2 cellular contexts compared by ENCODE assay signal in the genomic region with DNA sequence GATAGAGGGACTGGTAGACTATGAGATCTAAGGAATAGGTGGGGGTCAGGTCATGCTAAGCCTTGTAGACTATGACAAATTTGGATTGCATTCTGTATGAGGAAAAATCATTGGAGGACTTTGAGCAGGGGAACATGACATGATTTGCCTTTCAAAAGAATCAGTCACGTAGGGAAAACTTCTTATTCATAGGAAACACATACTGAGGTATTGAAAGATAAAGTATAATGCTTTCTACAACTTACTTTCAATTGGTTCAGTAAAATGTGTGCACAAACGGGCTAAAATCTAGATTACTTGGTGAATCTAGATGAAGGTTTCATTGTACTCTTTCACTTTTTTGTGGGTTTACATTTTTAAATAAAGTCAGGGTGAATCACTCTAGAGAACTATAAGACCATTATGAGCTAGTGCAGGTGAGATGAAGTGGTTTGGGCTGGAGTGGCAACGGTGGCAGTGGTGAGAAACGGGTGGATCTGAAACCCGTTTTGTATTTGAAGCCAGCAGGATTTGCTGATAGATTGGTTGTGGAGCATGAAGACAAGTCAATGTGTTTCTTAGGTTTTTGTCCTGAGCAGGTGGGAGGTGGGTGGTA.
A peak's percentile ranks its signal among the peaks of the same experiment; 100 is the strongest.
TF ChIP-seq lines count a peak whose summit lies in the region.

No MANE protein-coding gene starts in this region.

TF ChIP-seq in A549, 52 proteins besides CTCF, POLR2A, EP300 and RAD21:
- no peak for TF ChIP-seq EHMT2 (IDR thresholded peaks at IDR 0.05; ENCODE audit: low read depth)
- TF ChIP-seq FOSL2 (IDR thresholded peaks at IDR 0.05), result no peak
- TF ChIP-seq FOSL2 (CRISPR knock-in tag; IDR thresholded peaks at IDR 0.05), result 0 out of 2 replicates have a peak, but pooled peaks have one; percentile 15
- TF ChIP-seq, protein P1, sequence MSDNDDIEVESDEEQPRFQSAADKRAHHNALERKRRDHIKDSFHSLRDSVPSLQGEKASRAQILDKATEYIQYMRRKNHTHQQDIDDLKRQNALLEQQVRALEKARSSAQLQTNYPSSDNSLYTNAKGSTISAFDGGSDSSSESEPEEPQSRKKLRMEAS (IDR thresholded peaks at IDR 0.05), result no peak

TF ChIP-seq in IMR-90, 13 proteins besides CTCF, POLR2A, EP300 and RAD21:
- no peak for TF ChIP-seq BHLHE40 (IDR thresholded peaks at IDR 0.05; ENCODE audit: low read depth, low read length)
- no peak for TF ChIP-seq MAFK (IDR thresholded peaks at IDR 0.05; ENCODE audit: low read depth, low read length)
- TF ChIP-seq FOS (IDR thresholded peaks at IDR 0.05; ENCODE audit: low read depth, low read length), result peak; percentile 30; the same call in 1 of the 2 replicates
